Comparison of ENCODE assay signal across 16 cellular contexts in the genomic region with DNA sequence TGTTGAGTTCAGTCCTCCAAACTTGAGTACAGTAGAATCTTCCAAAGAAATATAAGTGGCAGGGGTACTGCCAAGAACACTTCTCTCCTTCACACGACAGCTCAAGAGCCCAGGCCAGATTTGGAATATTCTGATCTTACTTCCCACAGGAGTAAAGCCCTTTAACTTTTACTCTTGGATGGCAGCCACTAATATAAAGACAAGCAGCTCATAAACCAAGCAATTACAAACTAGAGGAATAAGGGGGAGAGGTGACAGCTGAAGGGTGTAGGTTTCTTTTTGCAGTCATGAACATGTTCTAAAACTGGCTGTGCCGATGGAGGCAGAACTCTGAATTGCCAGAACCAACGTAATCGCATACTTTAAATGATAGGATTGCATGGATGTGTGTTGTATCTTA.
DNase-seq lines count a peak whose midpoint lies in the region; ATAC-seq and TF ChIP-seq lines count a peak whose summit lies in the region.
"Had no signal": no experiment of that assay in that cellular context is flagged by ENCODE, and none has a peak within 500 bp of the region (broad histone marks: within the 10 kb centered on the region; RNA-seq: fewer than 3 reads in every experiment).

No MANE protein-coding gene starts in this region.

- DNase-seq in A673 (ENCODE audit: low spot score) = peak; percentile 37
- DNase-seq in T-helper 17 cell = no peak
- no peak for DNase-seq in left ventricle myocardium superior
- no peak for DNase-seq in psoas muscle
- no peak for DNase-seq in MCF 10A (ENCODE audit: unreplicated experiment)
- no peak for DNase-seq in naive thymus-derived CD8-positive, alpha-beta T cell
- no peak for DNase-seq in endothelial cell (ENCODE audit: low spot score)
- DNase-seq: activated B cell treated with CpG ODN at 0.5 μM for 24 hours; activated gamma-delta T cell treated with Interleukin-2 at 50 U/mL for 16 hours; CD4-positive, CD25-positive, alpha-beta regulatory T cell; immature natural killer cell; Karpas-422; NCI-H1436 treated with DMSO at 0.1 percent for 48 hours; spleen; trophoblast cell had no signal

- H3K9me3 Mint-ChIP-seq in MCF 10A (ENCODE audit: unreplicated experiment) = no peaks in the 10 kb centered on the region
- no peaks in the 10 kb centered on the region for H3K9me3 Mint-ChIP-seq in naive thymus-derived CD8-positive, alpha-beta T cell
- H3K9me3 Mint-ChIP-seq in endothelial cell (ENCODE audit: unreplicated experiment) = no peaks in the 10 kb centered on the region
- H3K9me3 Mint-ChIP-seq: activated B cell treated with CpG ODN at 0.5 μM for 24 hours; CD4-positive, CD25-positive, alpha-beta regulatory T cell; immature natural killer cell had no signal

- ATAC-seq in T-helper 17 cell (no peak), left ventricle myocardium superior (peak; percentile 68), psoas muscle (peak; percentile 69 to 80 (median 74)), GM21576 (IDR thresholded peaks at IDR 0.05; ENCODE audit: unreplicated experiment) (no peak)
- ATAC-seq in naive thymus-derived CD8-positive, alpha-beta T cell = no peak

- WGBS in psoas muscle, 3 donors = 16 to 23% (median 17%) methylated on average over 4 of the region's 4 CpGs

- CTCF ChIA-PET in A673 (lab: Charles Lee) = no interaction called here
- CTCF ChIA-PET in MCF 10A (lab: Yijun Ruan, JAX) = no interaction called here

- H3K36me3 ChIP-seq in A673 (ENCODE audit: insufficient read depth, low read length, poor library complexity, severe bottlenecking) (no peaks in the 10 kb centered on the region), psoas muscle (ENCODE audit: insufficient read depth in 1 of 2, low read depth in 1 of 2) (peaks cover 0 to 82% of the 10 kb centered on the region in 2 donors)

- H3K4me1 ChIP-seq in A673 (ENCODE audit: insufficient read depth, low read length, poor library complexity, severe bottlenecking) (peaks cover 13% of the 10 kb centered on the region), psoas muscle (peaks cover 75% of the 10 kb centered on the region)

- POLR2A ChIA-PET in A673 (lab: Charles Lee; ENCODE audit: low non-redundant PET) (interaction anchor here (0.6 kb wide), 1 partner anchor 1022 kb away, joined by 7 read pairs; no protein-coding TSS in a partner anchor), MCF 10A (lab: Yijun Ruan, JAX) (interaction anchor here (1.0 kb wide), 1 partner anchor 9 kb away, joined by 3 read pairs; no protein-coding TSS in a partner anchor)
- POLR2A ChIA-PET in naive thymus-derived CD8-positive, alpha-beta T cell (lab: Charles Lee) = no interaction called here

- intact Hi-C loops in A673 (cut with micrococcal nuclease; ENCODE audit: unreplicated experiment) = no loop called here
- intact Hi-C loops in left ventricle myocardium superior (cut with micrococcal nuclease) = no loop called here
- intact Hi-C loops in psoas muscle (cut with DNase I) = no loop called here
- intact Hi-C loops in MCF 10A (cut with micrococcal nuclease) = loop anchor here (5.0 kb wide), 1 partner anchor 32 kb away; no protein-coding TSS in a partner anchor

- TF ChIP-seq CTCF in A673 (conservative IDR thresholded peaks at IDR 0.05; ENCODE audit: low read depth, low read length) (no peak), psoas muscle (IDR thresholded peaks at IDR 0.05) (no peak), MCF 10A (IDR thresholded peaks at IDR 0.05; ENCODE audit: unreplicated experiment) (no peak), endothelial cell (IDR thresholded peaks at IDR 0.05; ENCODE audit: unreplicated experiment) (no peak)

- H3K27ac Mint-ChIP-seq in T-helper 17 cell (peak overlapping the region; percentile 41), MCF 10A (ENCODE audit: low read depth, unreplicated experiment) (no peak overlapping the region), endothelial cell (ENCODE audit: unreplicated experiment) (no peak overlapping the region)
- no peak overlapping the region for H3K27ac Mint-ChIP-seq in naive thymus-derived CD8-positive, alpha-beta T cell
- H3K27ac Mint-ChIP-seq: activated B cell treated with CpG ODN at 0.5 μM for 24 hours; CD4-positive, CD25-positive, alpha-beta regulatory T cell; immature natural killer cell had no signal

- peak overlapping the region; percentile 48 for H3K27ac ChIP-seq in A673 (ENCODE audit: low read depth, low read length, poor library complexity, severe bottlenecking)
- peak overlapping the region; percentile 81 for H3K27ac ChIP-seq in psoas muscle
- H3K27ac ChIP-seq: spleen had no signal

- H3K4me3 Mint-ChIP-seq in T-helper 17 cell (no peak overlapping the region), MCF 10A (ENCODE audit: unreplicated experiment) (no peak overlapping the region), endothelial cell (ENCODE audit: unreplicated experiment) (no peak overlapping the region)
- H3K4me3 Mint-ChIP-seq in naive thymus-derived CD8-positive, alpha-beta T cell = no peak overlapping the region
- H3K4me3 Mint-ChIP-seq: activated B cell treated with CpG ODN at 0.5 μM for 24 hours; CD4-positive, CD25-positive, alpha-beta regulatory T cell; immature natural killer cell had no signal

- H3K4me1 Mint-ChIP-seq in T-helper 17 cell (no peaks in the 10 kb centered on the region), MCF 10A (ENCODE audit: insufficient read depth, unreplicated experiment) (peaks cover 11% of the 10 kb centered on the region), endothelial cell (ENCODE audit: unreplicated experiment) (no peaks in the 10 kb centered on the region)
- H3K4me1 Mint-ChIP-seq in naive thymus-derived CD8-positive, alpha-beta T cell = peaks cover 0 to 5% (median 2%) of the 10 kb centered on the region in 4 donors
- H3K4me1 Mint-ChIP-seq: immature natural killer cell had no signal

- H3K27me3 Mint-ChIP-seq in T-helper 17 cell (no peaks in the 10 kb centered on the region), MCF 10A (ENCODE audit: insufficient read depth, unreplicated experiment) (no peaks in the 10 kb centered on the region), endothelial cell (ENCODE audit: unreplicated experiment) (peaks cover 2% of the 10 kb centered on the region)
- no peaks in the 10 kb centered on the region for H3K27me3 Mint-ChIP-seq in naive thymus-derived CD8-positive, alpha-beta T cell
- H3K27me3 Mint-ChIP-seq: activated B cell treated with CpG ODN at 0.5 μM for 24 hours; CD4-positive, CD25-positive, alpha-beta regulatory T cell had no signal

- BruUV-seq in A673 (replicated peaks; lab: Mats Ljungman, UMichigan) (no TSS peak), MCF 10A (replicated peaks; lab: Mats Ljungman, UMichigan) (no TSS peak)

- H3K9me3 ChIP-seq in A673 (ENCODE audit: low read depth, low read length, poor library complexity, severe bottlenecking) (no peaks in the 10 kb centered on the region), T-helper 17 cell (ENCODE audit: control insufficient read depth, low read length, poor library complexity, severe bottlenecking) (no peaks in the 10 kb centered on the region), psoas muscle (no peaks in the 10 kb centered on the region)
- H3K9me3 ChIP-seq: spleen had no signal

- H3K27me3 ChIP-seq in A673 (replicated peaks; ENCODE audit: insufficient read depth, low read depth, low read length, poor library complexity) (no peaks in the 10 kb centered on the region), psoas muscle (ENCODE audit: insufficient read depth in 3 of 3, low read length in 2 of 3) (no peaks in the 10 kb centered on the region)
- H3K27me3 ChIP-seq: spleen had no signal

- H3K36me3 Mint-ChIP-seq in T-helper 17 cell (ENCODE audit: low read depth) (peaks cover 3% of the 10 kb centered on the region), MCF 10A (ENCODE audit: insufficient read depth, unreplicated experiment) (peaks cover 61% of the 10 kb centered on the region), endothelial cell (ENCODE audit: low read depth, unreplicated experiment) (peaks cover 10% of the 10 kb centered on the region)
- peaks cover 0 to 47% (median 15%) of the 10 kb centered on the region in 3 donors for H3K36me3 Mint-ChIP-seq in naive thymus-derived CD8-positive, alpha-beta T cell

- H3K4me3 ChIP-seq in A673 (ENCODE audit: low read depth, low read length, poor library complexity, severe bottlenecking) = no peak overlapping the region
- H3K4me3 ChIP-seq in psoas muscle = no peak overlapping the region
- H3K4me3 ChIP-seq: spleen had no signal

Comparison
In these comparisons a context has a peak if more than half of its experiments do, and no peak if none do; other contexts are left out.
1. ATAC-seq: peak in left ventricle myocardium superior (single experiment) and psoas muscle (4 of 4); none in T-helper 17 cell (single experiment), naive thymus-derived CD8-positive, alpha-beta T cell (0 of 2) and GM21576 (single experiment).